Comparison of ENCODE assay signal across 8 cellular contexts in the genomic region with DNA sequence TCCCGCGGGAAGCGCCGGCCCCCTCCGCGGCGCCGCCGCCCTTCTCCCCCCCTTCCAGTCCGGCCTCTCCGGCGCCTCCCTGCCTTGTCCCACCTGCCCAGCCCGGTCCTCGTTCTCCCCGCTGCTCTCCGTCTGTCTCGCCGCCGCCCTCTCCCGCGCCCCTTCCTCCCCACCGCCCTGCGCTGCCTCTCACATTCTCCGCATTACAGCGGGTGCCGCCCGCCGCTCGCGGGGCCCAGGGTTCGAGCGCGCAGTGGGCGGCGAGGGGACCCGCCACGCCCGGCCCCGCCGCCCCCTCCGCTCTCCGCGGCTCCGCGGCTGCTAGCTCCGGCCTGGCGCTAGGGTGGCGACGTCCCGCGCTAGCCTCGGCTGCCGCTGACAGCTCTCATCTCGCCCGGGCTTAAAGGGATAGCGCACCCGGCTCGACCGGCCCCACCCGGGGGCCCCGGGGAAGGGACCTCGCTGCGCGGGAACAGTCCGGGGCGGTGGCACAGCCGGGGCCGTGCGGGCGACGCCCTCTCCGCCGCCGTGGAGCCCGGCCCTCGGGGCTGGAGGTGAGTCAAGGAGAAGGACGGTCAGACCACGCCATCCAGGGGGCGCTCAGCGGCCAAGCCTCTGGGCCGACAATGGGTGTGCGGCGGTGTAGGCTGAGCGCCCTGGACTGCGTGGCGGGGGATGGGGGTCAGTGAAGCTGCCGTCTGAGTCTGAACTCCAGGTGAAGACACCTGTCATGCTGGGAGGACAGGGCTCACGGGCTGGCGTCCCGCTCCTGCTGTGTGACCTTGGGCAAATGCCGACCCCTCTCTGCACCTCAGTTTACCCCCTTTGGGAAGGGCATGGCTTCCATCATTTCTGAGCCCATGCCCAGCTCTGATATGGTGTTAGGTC.
DNase-seq lines count a peak whose midpoint lies in the region; ATAC-seq and TF ChIP-seq lines count a peak whose summit lies in the region.

No MANE protein-coding gene starts in this region.

- H3K9me3 ChIP-seq in cardiac muscle cell (ENCODE audit: low read depth): no peaks in the 10 kb centered on the region
- H3K9me3 ChIP-seq in testis: no peaks in the 10 kb centered on the region

- H3K4me1 Mint-ChIP-seq in T-cell: peaks cover 0 to 12% (median 6%) of the 10 kb centered on the region in 3 donors

- TF ChIP-seq POLR2A in testis (IDR thresholded peaks at IDR 0.05): no peak

- peak; percentile 16 to 70 for DNase-seq in cardiac muscle cell (ENCODE audit: low read depth in 1 of 2, low spot score in 1 of 2)
- DNase-seq in Right ventricle myocardium superior: no peak
- DNase-seq in T-cell: no peak
- DNase-seq in testis: peak; percentile 45
- DNase-seq in NCI-H2107 (lab: John Stamatoyannopoulos, UW): no peak

- peak overlapping the region; percentile 9 to 64 (median 24) for H3K4me3 Mint-ChIP-seq in T-cell

- H3K9me3 Mint-ChIP-seq in T-cell: no peaks in the 10 kb centered on the region

- H3K27ac ChIP-seq in cardiac muscle cell (no peak overlapping the region), testis (no peak overlapping the region)

- no peaks in the 10 kb centered on the region for H3K4me1 ChIP-seq in cardiac muscle cell (ENCODE audit: low read depth)
- H3K4me1 ChIP-seq in testis: no peaks in the 10 kb centered on the region

- peaks cover 76% of the 10 kb centered on the region for H3K27me3 ChIP-seq in cardiac muscle cell
- H3K27me3 ChIP-seq in testis: no peaks in the 10 kb centered on the region

- H3K36me3 ChIP-seq in cardiac muscle cell (no peaks in the 10 kb centered on the region), testis (ENCODE audit: low read depth, missing control alignments) (no peaks in the 10 kb centered on the region)

- TF ChIP-seq CTCF in cardiac muscle cell (IDR thresholded peaks at IDR 0.05; ENCODE audit: low read depth, low read length) (peak; percentile 32), testis (IDR thresholded peaks at IDR 0.05) (no peak)

- intact Hi-C loops in Right ventricle myocardium superior (cut with DNase I): loop anchor here (5.0 kb wide), 1 partner anchor 188 kb away; the partner anchor contains the start of gene LINGO1
- intact Hi-C loops in testis (cut with DNase I; ENCODE audit: low total_unique reads): loop anchor here (5.0 kb wide), 1 partner anchor 188 kb away; the partner anchor contains the start of gene LINGO1

- POLR2A ChIA-PET in T-cell (lab: Charles Lee): no interaction called here

- CTCF ChIA-PET in T-cell (lab: Charles Lee): no interaction called here

- ATAC-seq in Right ventricle myocardium superior (ENCODE audit: poor library complexity) (no peak), T-cell (replicated peaks in 1 of 4) (no peak), GM21825 (IDR thresholded peaks at IDR 0.05; ENCODE audit: unreplicated experiment) (no peak), GM18867 (IDR thresholded peaks at IDR 0.05; ENCODE audit: unreplicated experiment) (no peak)

- H3K36me3 Mint-ChIP-seq in T-cell: no peaks in the 10 kb centered on the region

- H3K27ac Mint-ChIP-seq in T-cell: no peak overlapping the region

- 0 to 1% methylated on average over 10 to 72 of the region's 91 CpGs for WGBS in testis, 2 donors

- H3K27me3 Mint-ChIP-seq in T-cell: peaks cover 49 to 67% of the 10 kb centered on the region in 2 donors

- peak overlapping the region; percentile 54 for H3K4me3 ChIP-seq in cardiac muscle cell
- H3K4me3 ChIP-seq in iPS-11a (ENCODE audit: low read depth, low read length): peak overlapping the region; percentile 47
- peak overlapping the region; percentile 26 to 40 for H3K4me3 ChIP-seq in testis

Comparison
In these comparisons a context has a peak if more than half of its experiments do, and no peak if none do; other contexts are left out.
1. DNase-seq: peak in cardiac muscle cell (2 of 2) and testis (single experiment); none in Right ventricle myocardium superior (single experiment), T-cell (0 of 34) and NCI-H2107 (single experiment).
2. Peak in every context shown above with its lines, with median percentiles within 50 percentile points of each other: H3K4me3 ChIP-seq.